ENCODE assay signal across 12 cellular contexts in genomic region chr18:24492445-24492844, GRCh38. TPM values are rescaled to one million over a fixed set of nuclear protein-coding genes. Genes with fewer than 3 reads are reported as not detected.
DNase-seq lines count a peak whose midpoint lies in the region; ATAC-seq and TF ChIP-seq lines count a peak whose summit lies in the region.
"Had no signal": no experiment of that assay in that cellular context is flagged by ENCODE, and none has a peak within 500 bp of the region (broad histone marks: within the 10 kb centered on the region; RNA-seq: fewer than 3 reads in every experiment).

No MANE protein-coding gene starts in this region.

- H3K9me3 ChIP-seq in gastroesophageal sphincter (no peaks in the 10 kb centered on the region), A673 (ENCODE audit: low read depth, low read length, poor library complexity, severe bottlenecking) (no peaks in the 10 kb centered on the region)

- H3K9me3 Mint-ChIP-seq in IgD-negative memory B cell (no peaks in the 10 kb centered on the region), nephron progenitor cell (peaks cover 21% of the 10 kb centered on the region)
- no peaks in the 10 kb centered on the region for H3K9me3 Mint-ChIP-seq in activated naive CD4-positive, alpha-beta T cell treated with anti-CD3 and anti-CD28 coated beads for 36 hours

- intact Hi-C loops in A673 (cut with micrococcal nuclease; ENCODE audit: unreplicated experiment): no loop called here
- intact Hi-C loops in activated naive CD4-positive, alpha-beta T cell treated with anti-CD3 and anti-CD28 coated beads for 36 hours (cut with micrococcal nuclease): no loop called here

- H3K4me1 ChIP-seq in gastroesophageal sphincter: no peaks in the 10 kb centered on the region
- no peaks in the 10 kb centered on the region for H3K4me1 ChIP-seq in A673 (ENCODE audit: insufficient read depth, low read length, poor library complexity, severe bottlenecking)

- no peak for TF ChIP-seq POLR2A in gastroesophageal sphincter (IDR thresholded peaks at IDR 0.05)

- H3K27me3 Mint-ChIP-seq in IgD-negative memory B cell (peaks cover 3% of the 10 kb centered on the region), nephron progenitor cell (ENCODE audit: low read depth, poor library complexity) (peaks cover 4% of the 10 kb centered on the region)
- H3K27me3 Mint-ChIP-seq in activated naive CD4-positive, alpha-beta T cell treated with anti-CD3 and anti-CD28 coated beads for 36 hours (ENCODE audit: low read depth): peaks cover 8% of the 10 kb centered on the region

- no peak overlapping the region for H3K4me3 ChIP-seq in gastroesophageal sphincter
- H3K4me3 ChIP-seq in A673 (ENCODE audit: low read depth, low read length, poor library complexity, severe bottlenecking): no peak overlapping the region

- no peak for TF ChIP-seq CTCF in nephron progenitor cell (IDR thresholded peaks at IDR 0.05)
- TF ChIP-seq CTCF in gastroesophageal sphincter (IDR thresholded peaks at IDR 0.05): no peak
- TF ChIP-seq CTCF in A673 (conservative IDR thresholded peaks at IDR 0.05; ENCODE audit: low read depth, low read length): no peak

- ATAC-seq in GM18870 (IDR thresholded peaks at IDR 0.05; ENCODE audit: unreplicated experiment) (peak; percentile 23), GM21619 (IDR thresholded peaks at IDR 0.05; ENCODE audit: unreplicated experiment) (peak; percentile 46), gastroesophageal sphincter (no peak)
- ATAC-seq: HCT116 had no signal

- 71 to 91% methylated on average over 5 to 9 of the region's 12 CpGs for WGBS in gastroesophageal sphincter (ENCODE audit: low coverage in 1 of 2), 2 donors

- BruUV-seq in A673 (replicated peaks; lab: Mats Ljungman, UMichigan): no TSS peak

- H3K4me1 Mint-ChIP-seq in IgD-negative memory B cell (peaks cover 20 to 26% (median 23%) of the 10 kb centered on the region in 3 donors), nephron progenitor cell (peaks cover 59% of the 10 kb centered on the region)
- H3K4me1 Mint-ChIP-seq in activated naive CD4-positive, alpha-beta T cell treated with anti-CD3 and anti-CD28 coated beads for 36 hours (ENCODE audit: low read depth): peaks cover 3% of the 10 kb centered on the region

- H3K27me3 ChIP-seq in gastroesophageal sphincter: no peaks in the 10 kb centered on the region
- H3K27me3 ChIP-seq in A673 (replicated peaks; ENCODE audit: insufficient read depth, low read depth, low read length, poor library complexity): peaks cover 5% of the 10 kb centered on the region

- H3K36me3 ChIP-seq in gastroesophageal sphincter (no peaks in the 10 kb centered on the region), A673 (ENCODE audit: insufficient read depth, low read length, poor library complexity, severe bottlenecking) (no peaks in the 10 kb centered on the region)

- H3K27ac Mint-ChIP-seq in IgD-negative memory B cell (peak overlapping the region in 2 of 3 donors; percentile 1 to 39), nephron progenitor cell (peak overlapping the region; percentile 66)
- H3K27ac Mint-ChIP-seq in activated naive CD4-positive, alpha-beta T cell treated with anti-CD3 and anti-CD28 coated beads for 36 hours: no peak overlapping the region
- H3K27ac Mint-ChIP-seq: activated naive CD8-positive, alpha-beta T cell had no signal

- H3K4me3 Mint-ChIP-seq in IgD-negative memory B cell (peak overlapping the region in 3 of 4 donors; percentile 52 to 83 (median 71)), nephron progenitor cell (peak overlapping the region; percentile 29)
- H3K4me3 Mint-ChIP-seq in activated naive CD4-positive, alpha-beta T cell treated with anti-CD3 and anti-CD28 coated beads for 36 hours: no peak overlapping the region
- H3K4me3 Mint-ChIP-seq: activated naive CD8-positive, alpha-beta T cell had no signal

- TF ChIP-seq EP300 in gastroesophageal sphincter (IDR thresholded peaks at IDR 0.05): no peak

- DNase-seq in nephron progenitor cell: peak; percentile 66
- no peak for DNase-seq in iPS-NIHi7 (ENCODE audit: extremely low spot score)
- DNase-seq in A673 (ENCODE audit: low spot score): no peak
- DNase-seq in activated naive CD4-positive, alpha-beta T cell treated with anti-CD3 and anti-CD28 coated beads for 36 hours: no peak

- H3K27ac ChIP-seq in gastroesophageal sphincter (no peak overlapping the region), A673 (ENCODE audit: low read depth, low read length, poor library complexity, severe bottlenecking) (no peak overlapping the region)
- H3K27ac ChIP-seq: VCaP had no signal

- CTCF ChIA-PET in A673 (lab: Charles Lee): no interaction called here
- CTCF ChIA-PET in activated naive CD4-positive, alpha-beta T cell treated with anti-CD3 and anti-CD28 coated beads for 36 hours (lab: Charles Lee): interaction anchor here (1.0 to 11.2 kb wide), 3 partner anchors 48 to 316 kb away, joined by 3 to 273 read pairs (median 12); no protein-coding TSS in a partner anchor

- POLR2A ChIA-PET in A673 (lab: Charles Lee; ENCODE audit: low non-redundant PET): no interaction called here

- H3K36me3 Mint-ChIP-seq in IgD-negative memory B cell (no peaks in the 10 kb centered on the region), nephron progenitor cell (ENCODE audit: low read depth) (peaks cover 14% of the 10 kb centered on the region)
- H3K36me3 Mint-ChIP-seq in activated naive CD4-positive, alpha-beta T cell treated with anti-CD3 and anti-CD28 coated beads for 36 hours (ENCODE audit: low read depth): no peaks in the 10 kb centered on the region

RNA-seq across cellular contexts. Expression of gene HRH4, which starts 32.0 kb away (rescaled TPM):
- not detected for polyA plus RNA-seq in IgD-negative memory B cell
- total RNA-seq in gastroesophageal sphincter (under 1 TPM in 3 of 4 donors, not detected in 1; 0.15 to 0.54 (median 0.16) TPM), A673 (2021) (0.15 TPM in 1 of 2 replicates, not detected in the other)
- not detected for total RNA-seq in activated naive CD4-positive, alpha-beta T cell treated with anti-CD3 and anti-CD28 coated beads for 36 hours
- total RNA-seq: posterior vena cava had no signal
